Comparison of ENCODE assay signal across 20 cellular contexts in genomic region chr3:31552103-31552502, GRCh38.
"Had no signal": no experiment of that assay in that cellular context is flagged by ENCODE, and none has a peak within 500 bp of the region (broad histone marks: within the 10 kb centered on the region; RNA-seq: fewer than 3 reads in every experiment).

No MANE protein-coding gene starts in this region.

- H3K36me3 Mint-ChIP-seq: immature natural killer cell had no signal

- H3K4me2 ChIP-seq: smooth muscle cell had no signal

- H3K27ac Mint-ChIP-seq: dendritic cell treated with granulocyte-macrophage colony-stimulating factor and Interleukin-4, amounts not matched to agents 40 ng/mL and 50 ng/mL, for 4 days; effector memory CD8-positive, alpha-beta T cell had no signal

- H3K4me3 ChIP-seq: lung, ovary, right atrium auricular region, smooth muscle cell, tibial artery, upper lobe of right lung had no signal

- H3K27me3 Mint-ChIP-seq: dendritic cell treated with granulocyte-macrophage colony-stimulating factor and Interleukin-4, amounts not matched to agents 40 ng/mL and 50 ng/mL, for 4 days; effector memory CD8-positive, alpha-beta T cell; naive thymus-derived CD4-positive, alpha-beta T cell had no signal

- H3K9me3 ChIP-seq: ovary, right atrium auricular region, tibial artery, upper lobe of right lung had no signal

- H3K27ac ChIP-seq: foreskin keratinocyte, ovary, right atrium auricular region, tibial artery, upper lobe of right lung had no signal

- H3K4me3 Mint-ChIP-seq: dendritic cell treated with granulocyte-macrophage colony-stimulating factor and Interleukin-4, amounts not matched to agents 40 ng/mL and 50 ng/mL, for 4 days; effector memory CD8-positive, alpha-beta T cell; immature natural killer cell; neural crest cell had no signal

- FAIRE-seq: colon, keratinocyte had no signal

- ATAC-seq: effector memory CD8-positive, alpha-beta T cell; foreskin keratinocyte; left ventricle myocardium superior; naive thymus-derived CD4-positive, alpha-beta T cell; stimulated activated naive CD8-positive, alpha-beta T cell treated with anti-CD3 and anti-CD28 coated beads, Interleukin-15, Interleukin-2, amounts not matched to agents 100 U/mL and 50 U/mL, for 24 hours; upper lobe of right lung had no signal

- H3K9me3 Mint-ChIP-seq: dendritic cell treated with granulocyte-macrophage colony-stimulating factor and Interleukin-4, amounts not matched to agents 40 ng/mL and 50 ng/mL, for 4 days; effector memory CD8-positive, alpha-beta T cell; immature natural killer cell had no signal

- DNase-seq: cerebellar nuclear complex; effector memory CD8-positive, alpha-beta T cell; foreskin keratinocyte; immature natural killer cell; left ventricle myocardium superior; mesendoderm; naive thymus-derived CD4-positive, alpha-beta T cell; nucleus accumbens; ovary; stimulated activated CD4-positive, alpha-beta T cell treated with anti-CD3 and anti-CD28 coated beads, Interleukin-2, amount 100 ng/mL, for 48 hours; stimulated activated naive CD8-positive, alpha-beta T cell treated with anti-CD3 and anti-CD28 coated beads, Interleukin-15, Interleukin-2, amounts not matched to agents 100 U/mL and 50 U/mL, for 24 hours; tibial artery; upper lobe of right lung had no signal

- H3K27me3 ChIP-seq: foreskin keratinocyte, ovary, right atrium auricular region, tibial artery, upper lobe of right lung had no signal

- H3K36me3 ChIP-seq: ovary, right atrium auricular region, tibial artery, upper lobe of right lung had no signal
